Comparison of ENCODE assay signal across 8 cellular contexts in genomic region chr4:153564630-153565525, GRCh38.
A peak's percentile ranks its signal among the peaks of the same experiment; 100 is the strongest.
DNase-seq lines count a peak whose midpoint lies in the region; ATAC-seq and TF ChIP-seq lines count a peak whose summit lies in the region.

No MANE protein-coding gene starts in this region.

- intact Hi-C loops in CD4-positive, alpha-beta memory T cell (cut with micrococcal nuclease) = no loop called here

- peaks cover 49 to 72% of the 10 kb centered on the region in 2 donors for H3K36me3 Mint-ChIP-seq in CD4-positive, alpha-beta memory T cell
- H3K36me3 Mint-ChIP-seq in naive B cell = peaks cover 31 to 43% of the 10 kb centered on the region in 2 donors

- no peaks in the 10 kb centered on the region for H3K4me1 ChIP-seq in CD4-positive, alpha-beta memory T cell (ENCODE audit: insufficient read depth, low read length)

- no peak overlapping the region for H3K4me3 ChIP-seq in CD4-positive, alpha-beta memory T cell (ENCODE audit: low read length in 2 of 2)
- no peak overlapping the region for H3K4me3 ChIP-seq in coronary artery

- peaks cover 0 to 5% (median 2%) of the 10 kb centered on the region in 8 donors for H3K9me3 Mint-ChIP-seq in CD4-positive, alpha-beta memory T cell
- H3K9me3 Mint-ChIP-seq in naive B cell = peaks cover 0 to 4% (median 0%) of the 10 kb centered on the region in 7 donors

- POLR2A ChIA-PET in CD4-positive, alpha-beta memory T cell (lab: Charles Lee; ENCODE audit: partially characterized antibody) = no interaction called here

- DNase-seq in CD4-positive, alpha-beta memory T cell = no peak
- DNase-seq in M059J (ENCODE audit: low read depth) (peak; percentile 82), coronary artery (ENCODE audit: low spot score) (no peak), naive B cell (no peak), NCI-H1092 (lab: John Stamatoyannopoulos, UW) (no peak)
- DNase-seq in activated CD8-positive, alpha-beta memory T cell treated with anti-CD3 and anti-CD28 coated beads, Interleukin-2, amount 50 U/mL, for 48 hours = no peak

- peak overlapping the region in 1 of 8 donors; percentile 35 for H3K4me3 Mint-ChIP-seq in CD4-positive, alpha-beta memory T cell
- H3K4me3 Mint-ChIP-seq in naive B cell = peak overlapping the region in 2 of 8 donors; percentile 10 to 73

- peak overlapping the region; percentile 28 to 70 (median 37) for H3K27ac Mint-ChIP-seq in CD4-positive, alpha-beta memory T cell
- H3K27ac Mint-ChIP-seq in naive B cell = peak overlapping the region; percentile 13 to 89 (median 42)

- H3K27me3 ChIP-seq in CD4-positive, alpha-beta memory T cell (ENCODE audit: insufficient read depth, low read length) = no peaks in the 10 kb centered on the region

- no peak for TF ChIP-seq CTCF in coronary artery (IDR thresholded peaks at IDR 0.05)

- H3K9me3 ChIP-seq in CD4-positive, alpha-beta memory T cell (ENCODE audit: control insufficient read depth in 1 of 2, low read length in 2 of 2) = no peaks in the 10 kb centered on the region

- CTCF ChIA-PET in CD4-positive, alpha-beta memory T cell (lab: Charles Lee; ENCODE audit: partially characterized antibody) = interaction anchor here (0.6 to 1.8 kb wide), 4 partner anchors 9 to 422 kb away, joined by 3 to 5 read pairs (median 4); no protein-coding TSS in a partner anchor

- peaks cover 32 to 52% (median 42%) of the 10 kb centered on the region in 4 donors for H3K4me1 Mint-ChIP-seq in CD4-positive, alpha-beta memory T cell
- peaks cover 35 to 60% (median 47%) of the 10 kb centered on the region in 3 donors for H3K4me1 Mint-ChIP-seq in naive B cell

- no peaks in the 10 kb centered on the region for H3K27me3 Mint-ChIP-seq in CD4-positive, alpha-beta memory T cell
- H3K27me3 Mint-ChIP-seq in naive B cell = no peaks in the 10 kb centered on the region

- ATAC-seq in naive B cell (ENCODE audit: low read depth in 2 of 2) (no peak), HG02840 (IDR thresholded peaks at IDR 0.05; ENCODE audit: low FRiP score, unreplicated experiment) (no peak), HG02870 (IDR thresholded peaks at IDR 0.05; ENCODE audit: unreplicated experiment) (no peak)

- H3K27ac ChIP-seq in CD4-positive, alpha-beta memory T cell (ENCODE audit: low read depth, low read length) = no peak overlapping the region
- H3K27ac ChIP-seq in coronary artery = peak overlapping the region; percentile 39 to 44

- peaks cover 28% of the 10 kb centered on the region for H3K36me3 ChIP-seq in CD4-positive, alpha-beta memory T cell (ENCODE audit: insufficient read depth, low read length)
